8 cellular contexts compared by ENCODE assay signal in genomic region chr7:134890246-134891240, GRCh38.
DNase-seq lines count a peak whose midpoint lies in the region; ATAC-seq and TF ChIP-seq lines count a peak whose summit lies in the region.

No MANE protein-coding gene starts in this region.

- no peaks in the 10 kb centered on the region for H3K9me3 ChIP-seq in transverse colon
- H3K9me3 ChIP-seq in CD4-positive, alpha-beta T cell (ENCODE audit: control insufficient read depth, low read length): peaks cover 2% of the 10 kb centered on the region

- H3K36me3 ChIP-seq in brain microvascular endothelial cell (replicated peaks) (peaks cover 13% of the 10 kb centered on the region), transverse colon (no peaks in the 10 kb centered on the region)

- H3K27me3 Mint-ChIP-seq in CD4-positive, alpha-beta T cell: peaks cover 26% of the 10 kb centered on the region

- peaks cover 5% of the 10 kb centered on the region for H3K36me3 Mint-ChIP-seq in CD4-positive, alpha-beta T cell (ENCODE audit: low read depth)

- no peak for TF ChIP-seq EP300 in transverse colon (IDR thresholded peaks at IDR 0.05; ENCODE audit: low read depth)

- peak overlapping the region; percentile 65 for H3K4me3 ChIP-seq in brain microvascular endothelial cell (ENCODE audit: low read depth, low read length)
- peak overlapping the region in 2 of 4 donors; percentile 17 to 41 for H3K4me3 ChIP-seq in transverse colon

- no peak for ATAC-seq in CD4-positive, alpha-beta T cell (ENCODE audit: poor library complexity)
- ATAC-seq in GM21367 (IDR thresholded peaks at IDR 0.05; ENCODE audit: unreplicated experiment): no peak

- peaks cover 5% of the 10 kb centered on the region for H3K9me3 Mint-ChIP-seq in CD4-positive, alpha-beta T cell

- no peak overlapping the region for H3K27ac Mint-ChIP-seq in CD4-positive, alpha-beta T cell

- peaks cover 9 to 36% (median 14%) of the 10 kb centered on the region in 4 donors for H3K4me1 ChIP-seq in transverse colon

- H3K4me3 Mint-ChIP-seq in CD4-positive, alpha-beta T cell: no peak overlapping the region

- TF ChIP-seq CTCF in brain microvascular endothelial cell (IDR thresholded peaks at IDR 0.05; ENCODE audit: low read depth, low read length, missing control alignments) (no peak), transverse colon (IDR thresholded peaks at IDR 0.05) (no peak)
- TF ChIP-seq CTCF in CD4-positive, alpha-beta T cell (IDR thresholded peaks at IDR 0.05): no peak

- POLR2A ChIA-PET in CD4-positive, alpha-beta T cell (lab: Charles Lee): no interaction called here

- TF ChIP-seq POLR2A in transverse colon (IDR thresholded peaks at IDR 0.05): no peak

- H3K4me1 Mint-ChIP-seq in CD4-positive, alpha-beta T cell (ENCODE audit: low read depth): peaks cover 28% of the 10 kb centered on the region

- no peaks in the 10 kb centered on the region for H3K27me3 ChIP-seq in brain microvascular endothelial cell (replicated peaks)
- H3K27me3 ChIP-seq in transverse colon: peaks cover 6% of the 10 kb centered on the region
- H3K27me3 ChIP-seq in CD4-positive, alpha-beta T cell (ENCODE audit: control insufficient read depth, insufficient read depth, low read length): no peaks in the 10 kb centered on the region

- DNase-seq in NCI-H1417 (lab: John Stamatoyannopoulos, UW) (peak; percentile 57 to 81 (median 64)), NCI-H1417 treated with DMSO at 0.1 percent for 48 hours (lab: John Stamatoyannopoulos, UW) (no peak), brain microvascular endothelial cell (peak; percentile 73), left kidney (ENCODE audit: low read depth, low spot score) (peak; percentile 32), transverse colon (no peak), SKM-1 treated with dmso at 0.1 percent for 144 hours (lab: John Stamatoyannopoulos, UW; ENCODE audit: unreplicated experiment) (no peak)
- DNase-seq in CD4-positive, alpha-beta T cell: no peak

- intact Hi-C loops in transverse colon (cut with DNase I; ENCODE audit: low total_unique reads): no loop called here
- intact Hi-C loops in CD4-positive, alpha-beta T cell (cut with DNase I, micrococcal nuclease): no loop called here

- 76% methylated on average over 10 of the region's 10 CpGs; no CpG with 5 or more reads in 1 of the 2 donors for WGBS in transverse colon (ENCODE audit: low coverage in 1 of 2), 2 donors

- peak overlapping the region; percentile 76 for H3K27ac ChIP-seq in brain microvascular endothelial cell
- H3K27ac ChIP-seq in transverse colon: peak overlapping the region; percentile 74 to 85 (median 78)
- no peak overlapping the region for H3K27ac ChIP-seq in CD4-positive, alpha-beta T cell (ENCODE audit: low read depth, low read length)

- in situ Hi-C loops in brain microvascular endothelial cell (cut with HindIII; ENCODE audit: low pct_ligation_motif_present, low sequenced_read_pairs): no loop called here
- in situ Hi-C loops in transverse colon (cut with MboI; ENCODE audit: low pct_ligation_motif_present in 1 of 4, low pct_unique_long_range_greater_than_20kb in 1 of 4, low sequenced_read_pairs in 3 of 4): no loop called here

- CTCF ChIA-PET in CD4-positive, alpha-beta T cell (lab: Charles Lee): no interaction called here

Comparison
In these comparisons a context has a peak if more than half of its experiments do, and no peak if none do; other contexts are left out.
1. DNase-seq: peak in NCI-H1417 (3 of 3), brain microvascular endothelial cell (single experiment) and left kidney (single experiment); none in NCI-H1417 treated with DMSO at 0.1 percent for 48 hours (single experiment), transverse colon (single experiment), SKM-1 treated with dmso at 0.1 percent for 144 hours (single experiment) and CD4-positive, alpha-beta T cell (0 of 10).